Comparison of ENCODE assay signal across 20 cellular contexts in genomic region chr12:82608706-82609105, GRCh38.
DNase-seq lines count a peak whose midpoint lies in the region; ATAC-seq and TF ChIP-seq lines count a peak whose summit lies in the region.
"Had no signal": no experiment of that assay in that cellular context is flagged by ENCODE, and none has a peak within 500 bp of the region (broad histone marks: within the 10 kb centered on the region; RNA-seq: fewer than 3 reads in every experiment).

No MANE protein-coding gene starts in this region.

- H3K4me1 ChIP-seq in adipocyte (ENCODE audit: control insufficient read depth, insufficient read depth, low read length) (peaks cover 3% of the 10 kb centered on the region), prostate gland (replicated peaks) (no peaks in the 10 kb centered on the region)

- no peak overlapping the region for H3K27ac ChIP-seq in prostate gland
- H3K27ac ChIP-seq: tibial nerve had no signal

- H3K4me3 ChIP-seq in adipocyte (ENCODE audit: low read length), result no peak overlapping the region
- no peak overlapping the region for H3K4me3 ChIP-seq in fibroblast of villous mesenchyme (ENCODE audit: low read depth, low read length)
- H3K4me3 ChIP-seq in prostate gland, result no peak overlapping the region
- H3K4me3 ChIP-seq: GM12878, tibial nerve had no signal

- peak; percentile 71 for DNase-seq in A172 (ENCODE audit: low spot score)
- peak; percentile 61 for DNase-seq in HS-5 (ENCODE audit: low read depth)
- peak; percentile 73 for DNase-seq in adipocyte (ENCODE audit: low read depth)
- peak; percentile 3 for DNase-seq in fibroblast of villous mesenchyme (ENCODE audit: low read depth)
- no peak for DNase-seq in prostate gland (ENCODE audit: low spot score)
- no peak for DNase-seq in NCI-H187 treated with DMSO at 0.1 percent for 48 hours (lab: John Stamatoyannopoulos, UW)
- DNase-seq in NCI-H524 treated with DMSO at 0.1 percent for 48 hours (lab: John Stamatoyannopoulos, UW), result no peak
- no peak for DNase-seq in stimulated activated naive CD8-positive, alpha-beta T cell treated with anti-CD3 and anti-CD28 coated beads, Interleukin-15, Interleukin-2, amounts not matched to agents 100 U/mL and 50 U/mL, for 24 hours
- DNase-seq: activated CD4-positive, alpha-beta T cell treated with anti-CD3 and anti-CD28 coated beads, Interleukin-2, amount 10 ng/mL, durations not matched to agents 7 days and 5 days; activated naive CD8-positive, alpha-beta T cell treated with anti-CD3 and anti-CD28 coated beads, Interleukin-2, amount 50 U/mL, for 24 hours; CD8-positive, alpha-beta T cell; HCEC 1CT; KG1; midbrain; NCI-H1436; occipital lobe; SIG-M5; stimulated activated CD4-positive, alpha-beta T cell treated with anti-CD3 and anti-CD28 coated beads, Interleukin-4, amount 100 ng/mL, for 24 hours had no signal

- TF ChIP-seq CTCF in fibroblast of villous mesenchyme (IDR thresholded peaks at IDR 0.05; ENCODE audit: insufficient read depth, low read depth, low read length), result no peak
- no peak for TF ChIP-seq CTCF in prostate gland (IDR thresholded peaks at IDR 0.05)

- no peaks in the 10 kb centered on the region for H3K27me3 ChIP-seq in adipocyte (replicated peaks; ENCODE audit: control insufficient read depth, insufficient read depth, low read length)
- no peaks in the 10 kb centered on the region for H3K27me3 ChIP-seq in prostate gland (replicated peaks; ENCODE audit: insufficient read depth)
- H3K27me3 ChIP-seq: tibial nerve had no signal

- TF ChIP-seq POLR2A in prostate gland (IDR thresholded peaks at IDR 0.05), result no peak

- no peak for ATAC-seq in stimulated activated naive CD8-positive, alpha-beta T cell treated with anti-CD3 and anti-CD28 coated beads, Interleukin-15, Interleukin-2, amounts not matched to agents 100 U/mL and 50 U/mL, for 24 hours
- ATAC-seq: activated naive CD8-positive, alpha-beta T cell treated with anti-CD3 and anti-CD28 coated beads, Interleukin-2, amount 50 U/mL, for 24 hours; CD8-positive, alpha-beta T cell; GM12878 had no signal

- WGBS in prostate gland, result 27% methylated on average over 1 of the region's 1 CpG

- H3K36me3 ChIP-seq in adipocyte (ENCODE audit: control insufficient read depth, insufficient read depth, low read length, severe bottlenecking) (no peaks in the 10 kb centered on the region), prostate gland (no peaks in the 10 kb centered on the region)
- H3K36me3 ChIP-seq: tibial nerve had no signal

- H3K9ac ChIP-seq in adipocyte (ENCODE audit: low read length), result no peak overlapping the region

- H3K9me3 ChIP-seq in adipocyte (ENCODE audit: control insufficient read depth, low read length) (no peaks in the 10 kb centered on the region), prostate gland (no peaks in the 10 kb centered on the region)
- H3K9me3 ChIP-seq: tibial nerve had no signal

- intact Hi-C loops in prostate gland (cut with DNase I), result no loop called here

Comparison
In these comparisons a context has a peak if more than half of its experiments do, and no peak if none do; other contexts are left out.
1. DNase-seq: peak in A172 (single experiment), HS-5 (single experiment), adipocyte (single experiment) and fibroblast of villous mesenchyme (single experiment); none in prostate gland (single experiment), NCI-H187 treated with DMSO at 0.1 percent for 48 hours (single experiment), NCI-H524 treated with DMSO at 0.1 percent for 48 hours (single experiment) and stimulated activated naive CD8-positive, alpha-beta T cell treated with anti-CD3 and anti-CD28 coated beads, Interleukin-15, Interleukin-2, amounts not matched to agents 100 U/mL and 50 U/mL, for 24 hours (single experiment).